ENCODE assay signal across 8 cellular contexts in the genomic region with DNA sequence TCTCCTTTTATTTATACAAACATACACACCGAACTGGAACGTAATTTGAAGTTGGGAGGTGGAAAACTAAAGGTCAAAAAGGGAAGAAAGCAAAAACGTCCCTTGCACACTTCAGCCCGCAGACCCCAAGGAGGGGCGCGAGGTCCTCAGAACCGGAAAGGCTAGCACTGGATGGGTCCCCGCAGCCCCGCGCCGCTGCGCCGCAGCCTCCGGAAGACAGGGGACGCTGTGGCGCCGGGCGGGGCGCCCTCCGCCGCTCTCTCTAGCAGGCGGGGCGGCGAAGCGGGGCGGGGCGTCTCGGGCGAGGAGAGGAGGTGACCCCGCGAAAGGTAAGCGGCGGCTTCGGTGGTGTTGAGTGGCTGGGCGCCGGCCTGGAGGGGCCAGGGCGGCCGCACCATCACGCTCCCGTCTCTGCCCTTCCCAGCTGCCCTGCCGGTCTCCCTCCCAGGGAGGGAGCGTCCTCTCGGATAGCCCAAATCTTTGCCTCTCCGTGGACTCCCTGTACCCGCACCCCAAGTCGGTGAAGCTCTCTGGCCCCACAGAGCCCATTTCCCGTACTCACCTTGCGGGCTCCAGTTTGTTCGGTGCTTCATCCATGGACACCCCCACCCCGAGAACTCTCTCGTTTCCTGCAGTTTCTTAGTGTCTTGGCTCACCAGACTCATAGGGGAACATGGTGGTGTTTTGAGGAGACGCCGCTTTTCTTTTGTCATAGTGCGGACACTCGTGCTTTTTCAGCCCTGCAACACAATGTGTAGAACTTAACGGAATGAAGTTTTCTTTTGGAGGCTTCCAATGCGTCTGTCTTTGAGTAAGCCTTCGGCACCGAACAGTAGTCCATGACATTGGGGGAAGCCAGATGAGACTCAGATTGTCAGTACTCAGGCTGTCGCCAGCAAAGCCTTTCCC. TPM values are rescaled to one million over a fixed set of nuclear protein-coding genes. Genes with fewer than 3 reads are reported as not detected.
A peak's percentile ranks its signal among the peaks of the same experiment; 100 is the strongest.
DNase-seq lines count a peak whose midpoint lies in the region; ATAC-seq, FAIRE-seq and TF ChIP-seq lines count a peak whose summit lies in the region.

A gene with protein sequence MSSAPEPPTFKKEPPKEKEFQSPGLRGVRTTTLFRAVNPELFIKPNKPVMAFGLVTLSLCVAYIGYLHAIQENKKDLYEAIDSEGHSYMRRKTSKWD (plus strand): TSS at position 285 of the 909 bp plus-strand sequence. CDS start 14,444 bp downstream, outside the sequence.

- DNase-seq in GM12891 (ENCODE audit: insufficient read length, low spot score), result peak; percentile 90
- peak; percentile 57 for DNase-seq in NCI-H1092 (lab: John Stamatoyannopoulos, UW)
- DNase-seq in T-cell, result peak; percentile 66 to 87 (median 80)
- DNase-seq in amniotic epithelial cell (ENCODE audit: low read depth), result peak; percentile 53
- DNase-seq in right atrium auricular region (ENCODE audit: low spot score), result peak; percentile 74
- DNase-seq in pulmonary artery endothelial cell (ENCODE audit: low read depth, low spot score), result peak; percentile 20

- TF ChIP-seq CTCF in right atrium auricular region (IDR thresholded peaks at IDR 0.05), result peak; percentile 98 to 100

- WGBS in urinary bladder, result under 1% methylated on average over 60 of the region's 60 CpGs

- peak; percentile 90 for FAIRE-seq in GM12891 (lab: Jason Lieb, UNC)

- H3K4me3 ChIP-seq in right atrium auricular region (peak within 1 kb of the TSS; percentile 90 to 99), urinary bladder (ENCODE audit: low read depth, low read length) (peak within 1 kb of the TSS; percentile 91)

- H3K4me3 Mint-ChIP-seq in T-cell, result peak within 1 kb of the TSS; percentile 95 to 98 (median 95)

- H3K27ac ChIP-seq in right atrium auricular region (peak within 1 kb of the TSS; percentile 87 to 90), urinary bladder (ENCODE audit: low read depth) (no peak within 1 kb of the TSS)

- ATAC-seq in HG02623 (IDR thresholded peaks at IDR 0.05; ENCODE audit: unreplicated experiment), result peak; percentile 100
- ATAC-seq in T-cell (replicated peaks in 1 of 4), result peak; percentile 97 to 100 (median 98)

- peak within 1 kb of the TSS; percentile 89 to 91 for H3K27ac Mint-ChIP-seq in T-cell

- H3K36me3 Mint-ChIP-seq in T-cell, result peaks cover 3% of the 10 kb centered on the region

- H3K27me3 ChIP-seq in right atrium auricular region, result no peaks in the 10 kb centered on the region

- H3K4me1 ChIP-seq in right atrium auricular region, result peaks cover 0 to 5% of the 10 kb centered on the region in 2 donors
- H3K4me1 ChIP-seq in urinary bladder (ENCODE audit: insufficient read depth), result no peaks in the 10 kb centered on the region

- H3K27me3 Mint-ChIP-seq in T-cell, result peaks cover 2 to 5% of the 10 kb centered on the region in 2 donors

- POLR2A ChIA-PET in T-cell (lab: Charles Lee), result interaction anchor here in 1 of 2 donors (0.5 kb wide), 1 partner anchor 149 kb away, joined by 3 read pairs; no protein-coding TSS in a partner anchor

- CTCF ChIA-PET in T-cell (lab: Charles Lee), result interaction anchor here (0.5 to 1.6 kb wide), 14 partner anchors 13 to 1758 kb away, joined by 3 to 8 read pairs (median 3); partner anchors contain the start of genes PNRC1 (in 1 of the 2) and SLC35A1 (in 1 of the 2)

- peaks cover 17 to 35% (median 22%) of the 10 kb centered on the region in 3 donors for H3K4me1 Mint-ChIP-seq in T-cell

- H3K9me3 ChIP-seq in right atrium auricular region, result no peaks in the 10 kb centered on the region

- no peaks in the 10 kb centered on the region for H3K36me3 ChIP-seq in right atrium auricular region
- no peaks in the 10 kb centered on the region for H3K36me3 ChIP-seq in urinary bladder (ENCODE audit: insufficient read depth)

- peaks cover 0 to 7% (median 4%) of the 10 kb centered on the region in 3 donors for H3K9me3 Mint-ChIP-seq in T-cell

- TF ChIP-seq POLR2A in GM12891 (IDR thresholded peaks at IDR 0.05; ENCODE audit: low read depth, low read length), result peak; percentile 72

TF ChIP-seq in GM12891, 5 proteins besides CTCF, POLR2A, EP300 and RAD21:
- no peak for TF ChIP-seq POU2F2 (IDR thresholded peaks at IDR 0.05; ENCODE audit: low read depth, low read length)
- TF ChIP-seq PAX5 (IDR thresholded peaks at IDR 0.05; ENCODE audit: insufficient read depth, low read length, severe bottlenecking), result peak; percentile 54
- peak; percentile 56; the same call in 1 of the 2 replicates for TF ChIP-seq POLR2AphosphoS5 (IDR thresholded peaks at IDR 0.05; ENCODE audit: low read depth, low read length)
- 0 out of 2 replicates have a peak, but pooled peaks have one; percentile 27 for TF ChIP-seq TAF1 (IDR thresholded peaks at IDR 0.05; ENCODE audit: low read depth, low read length)

RNA-seq across cellular contexts. Expression of the gene that starts here (rescaled TPM):
- polyA plus RNA-seq in GM12891 (2012; ENCODE audit: low read depth, missing spikeins), result 5.2 TPM
- total RNA-seq in T-cell (10 to 100 TPM in 3 of 5 donors, 1 to 10 TPM in 2; 8.6 to 12.4 (median 11.0) TPM), right atrium auricular region (10 to 100 TPM in 1 of 2 donors, 1 to 10 TPM in 1; 8.0 to 12.1 TPM), pulmonary artery endothelial cell (3.1 and 3.2 TPM in 2 replicates), urinary bladder (37.8 TPM)
- polyA plus RNA-seq in urinary bladder, result 9.6 TPM

Comparison
In these comparisons a context has a peak if more than half of its experiments do, and no peak if none do; other contexts are left out.
1. DNase-seq: peak in every context shown above with its lines; median percentile 90 in GM12891; 80 in T-cell; 74 in right atrium auricular region; 57 in NCI-H1092; 53 in amniotic epithelial cell; 20 in pulmonary artery endothelial cell.